In genomic region chr5:119328753-119329602, GRCh38 we compare ENCODE assay signal across 8 cellular contexts. TPM values are rescaled to one million over a fixed set of nuclear protein-coding genes. Genes with fewer than 3 reads are reported as not detected.
DNase-seq lines count a peak whose midpoint lies in the region; TF ChIP-seq lines count a peak whose summit lies in the region.

No MANE protein-coding gene starts in this region.

- DNase-seq in AG20443 (ENCODE audit: low spot score) (peak; percentile 52), NCI-H69 (lab: John Stamatoyannopoulos, UW) (peak; percentile 41), myocyte (ENCODE audit: low read depth) (peak; percentile 59), HuH-7.5 (ENCODE audit: low spot score) (no peak), COLO668 (lab: John Stamatoyannopoulos, UW; ENCODE audit: unreplicated experiment) (no peak), SKM-1 treated with dmso at 0.1 percent for 144 hours (lab: John Stamatoyannopoulos, UW; ENCODE audit: unreplicated experiment) (no peak), GM20000 (ENCODE audit: low spot score) (no peak)
- peak; percentile 61 for DNase-seq in activated naive CD4-positive, alpha-beta T cell treated with anti-CD3 and anti-CD28 coated beads, Interleukin-2, amount 50 U/mL, for 16 hours

- no peak for TF ChIP-seq CTCF in GM20000 (IDR thresholded peaks at IDR 0.05; ENCODE audit: extremely low read depth, missing control alignments)

RNA-seq across cellular contexts. Expression of gene TNFAIP8, which starts 26.8 kb away (rescaled TPM):
- total RNA-seq in myocyte, result 11.8 and 25.6 TPM in 2 replicates
- polyA plus RNA-seq in myocyte (2012), result 8.9 TPM

Comparison
In these comparisons a context has a peak if more than half of its experiments do, and no peak if none do; other contexts are left out.
1. DNase-seq: peak in AG20443 (single experiment), NCI-H69 (single experiment), activated naive CD4-positive, alpha-beta T cell treated with anti-CD3 and anti-CD28 coated beads, Interleukin-2, amount 50 U/mL, for 16 hours (single experiment) and myocyte (single experiment); none in HuH-7.5 (single experiment), COLO668 (single experiment), SKM-1 treated with dmso at 0.1 percent for 144 hours (single experiment) and GM20000 (single experiment).